In genomic region chr5:134458234-134458633, GRCh38 we compare ENCODE assay signal across 16 cellular contexts. TPM values are rescaled to one million over a fixed set of nuclear protein-coding genes. Genes with fewer than 3 reads are reported as not detected.
DNase-seq lines count a peak whose midpoint lies in the region; ATAC-seq, FAIRE-seq and TF ChIP-seq lines count a peak whose summit lies in the region.
"Had no signal": no experiment of that assay in that cellular context is flagged by ENCODE, and none has a peak within 500 bp of the region (broad histone marks: within the 10 kb centered on the region; RNA-seq: fewer than 3 reads in every experiment).

No MANE protein-coding gene starts in this region.

- H3K27ac ChIP-seq in body of pancreas = no peak overlapping the region
- H3K27ac ChIP-seq: BLaER1, foreskin keratinocyte had no signal

- peaks cover 9% of the 10 kb centered on the region for H3K4me1 ChIP-seq in body of pancreas
- H3K4me1 ChIP-seq: foreskin keratinocyte had no signal

- TF ChIP-seq CTCF in body of pancreas (IDR thresholded peaks at IDR 0.05) = no peak

- H3K36me3 ChIP-seq in body of pancreas (replicated peaks in 1 of 2; ENCODE audit: insufficient read depth in 1 of 2, low read depth in 2 of 2) = no peaks in the 10 kb centered on the region
- H3K36me3 ChIP-seq: BLaER1 had no signal

- ATAC-seq in body of pancreas (peak; percentile 15), left cardiac atrium (peak; percentile 55 to 77), sciatic nerve (peak; percentile 29), HG02970 (IDR thresholded peaks at IDR 0.05; ENCODE audit: low FRiP score, unreplicated experiment) (no peak)
- ATAC-seq: foreskin keratinocyte; PC-3; stimulated activated naive B cell treated with anti-CD40 and anti-IgM and Interleukin-4, amounts not matched to agents 10 μg/mL and 1 μg/mL and 100 μg/mL, for 72 hours had no signal

- no peak overlapping the region for H3K4me3 ChIP-seq in body of pancreas
- H3K4me3 ChIP-seq: BLaER1 had no signal

- FAIRE-seq in H54 (lab: Jason Lieb, UNC) = no peak
- FAIRE-seq: colon had no signal

- H3K27me3 ChIP-seq in body of pancreas = no peaks in the 10 kb centered on the region
- H3K27me3 ChIP-seq: BLaER1, foreskin keratinocyte had no signal

- DNase-seq in GM03348 (ENCODE audit: low spot score) = peak; percentile 73
- peak in 2 of 4 donors; percentile 47 to 64 for DNase-seq in body of pancreas
- DNase-seq in left cardiac atrium = peak; percentile 75
- no peak for DNase-seq in sciatic nerve (ENCODE audit: low spot score)
- DNase-seq in H54 (ENCODE audit: insufficient read length, low spot score) = no peak
- no peak for DNase-seq in NCI-H1436 (lab: John Stamatoyannopoulos, UW)
- DNase-seq in cerebellar cortex (ENCODE audit: low spot score) = no peak
- DNase-seq: activated naive CD4-positive, alpha-beta T cell treated with anti-CD3 and anti-CD28 coated beads for 36 hours; foreskin keratinocyte; NCI-H226; PC-3; stimulated activated CD4-positive, alpha-beta T cell treated with anti-CD3 and anti-CD28 coated beads, Interleukin-1b, Interleukin-23, amount 100 ng/mL, for 48 hours; stimulated activated naive B cell treated with anti-CD40 and anti-IgM and Interleukin-4, amounts not matched to agents 10 μg/mL and 1 μg/mL and 100 μg/mL, for 72 hours had no signal

- no peaks in the 10 kb centered on the region for H3K9me3 ChIP-seq in body of pancreas
- H3K9me3 ChIP-seq: BLaER1 had no signal

- intact Hi-C loops in body of pancreas (cut with DNase I) = no loop called here
- intact Hi-C loops in left cardiac atrium (cut with DNase I) = no loop called here
- intact Hi-C loops in sciatic nerve (cut with DNase I) = no loop called here

- no peak for TF ChIP-seq POLR2A in body of pancreas (IDR thresholded peaks at IDR 0.05)
- TF ChIP-seq POLR2A in H54 (IDR thresholded peaks at IDR 0.05; ENCODE audit: low read depth, low read length) = no peak

- 68 to 71% methylated on average over 4 to 7 of the region's 7 CpGs for WGBS in body of pancreas, 2 donors

RNA-seq across cellular contexts. Expression of gene CDKN2AIPNL, which starts 46.6 kb away (rescaled TPM):
- 10 to 100 TPM in 1 of 2 donors, 1 to 10 TPM in 1; 3.0 to 14.5 TPM for total RNA-seq in body of pancreas
- 10 to 100 TPM; 29.1 to 34.4 TPM for total RNA-seq in left cardiac atrium
- total RNA-seq in sciatic nerve = 12.4 TPM

Comparison
In these comparisons a context has a peak if more than half of its experiments do, and no peak if none do; other contexts are left out.
1. DNase-seq: peak in GM03348 (single experiment) and left cardiac atrium (single experiment); none in sciatic nerve (single experiment), H54 (single experiment), NCI-H1436 (single experiment) and cerebellar cortex (single experiment).